Comparison of ENCODE assay signal across 1 cellular context in the genomic region with DNA sequence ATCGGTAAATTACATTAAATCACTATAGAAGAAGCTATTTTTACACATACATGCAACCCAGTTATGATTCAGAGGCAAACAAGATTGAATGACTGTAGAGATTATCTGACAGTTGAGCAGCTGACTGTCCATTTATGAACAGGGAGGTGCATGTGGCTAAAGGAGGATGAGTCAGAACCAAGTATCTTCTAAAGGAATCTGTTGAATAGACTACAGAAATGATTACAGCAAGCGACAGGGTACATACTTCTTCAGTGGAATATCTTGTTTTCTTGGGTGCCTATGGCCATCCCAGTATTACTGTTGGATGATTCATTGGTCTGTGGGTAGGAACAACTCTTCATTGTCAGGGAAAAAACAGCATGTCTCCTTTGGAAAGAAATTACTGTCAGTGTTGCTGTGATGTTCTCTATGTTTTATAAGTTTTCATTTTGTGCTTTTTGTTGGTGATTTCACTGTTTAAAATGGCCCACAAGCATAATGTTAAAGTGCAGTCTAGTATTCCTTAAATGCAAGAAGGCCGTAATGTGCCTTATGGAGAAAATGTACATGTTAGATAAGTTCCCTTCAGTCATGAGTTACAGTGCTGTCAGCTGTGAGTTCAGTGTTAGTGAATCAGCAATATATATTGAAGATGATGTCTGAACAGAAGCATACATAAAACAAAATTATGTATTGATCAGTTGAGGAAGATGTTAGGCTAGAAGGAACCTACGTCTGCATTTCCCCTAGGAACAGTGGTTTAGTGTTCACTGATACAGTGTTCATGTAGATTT.
TF ChIP-seq lines count a peak whose summit lies in the region.

No MANE protein-coding gene starts in this region.

TF ChIP-seq in K562, 482 proteins besides CTCF, POLR2A, EP300 and RAD21 (continued from another document and continues in another):
- TF ChIP-seq, protein P1, sequence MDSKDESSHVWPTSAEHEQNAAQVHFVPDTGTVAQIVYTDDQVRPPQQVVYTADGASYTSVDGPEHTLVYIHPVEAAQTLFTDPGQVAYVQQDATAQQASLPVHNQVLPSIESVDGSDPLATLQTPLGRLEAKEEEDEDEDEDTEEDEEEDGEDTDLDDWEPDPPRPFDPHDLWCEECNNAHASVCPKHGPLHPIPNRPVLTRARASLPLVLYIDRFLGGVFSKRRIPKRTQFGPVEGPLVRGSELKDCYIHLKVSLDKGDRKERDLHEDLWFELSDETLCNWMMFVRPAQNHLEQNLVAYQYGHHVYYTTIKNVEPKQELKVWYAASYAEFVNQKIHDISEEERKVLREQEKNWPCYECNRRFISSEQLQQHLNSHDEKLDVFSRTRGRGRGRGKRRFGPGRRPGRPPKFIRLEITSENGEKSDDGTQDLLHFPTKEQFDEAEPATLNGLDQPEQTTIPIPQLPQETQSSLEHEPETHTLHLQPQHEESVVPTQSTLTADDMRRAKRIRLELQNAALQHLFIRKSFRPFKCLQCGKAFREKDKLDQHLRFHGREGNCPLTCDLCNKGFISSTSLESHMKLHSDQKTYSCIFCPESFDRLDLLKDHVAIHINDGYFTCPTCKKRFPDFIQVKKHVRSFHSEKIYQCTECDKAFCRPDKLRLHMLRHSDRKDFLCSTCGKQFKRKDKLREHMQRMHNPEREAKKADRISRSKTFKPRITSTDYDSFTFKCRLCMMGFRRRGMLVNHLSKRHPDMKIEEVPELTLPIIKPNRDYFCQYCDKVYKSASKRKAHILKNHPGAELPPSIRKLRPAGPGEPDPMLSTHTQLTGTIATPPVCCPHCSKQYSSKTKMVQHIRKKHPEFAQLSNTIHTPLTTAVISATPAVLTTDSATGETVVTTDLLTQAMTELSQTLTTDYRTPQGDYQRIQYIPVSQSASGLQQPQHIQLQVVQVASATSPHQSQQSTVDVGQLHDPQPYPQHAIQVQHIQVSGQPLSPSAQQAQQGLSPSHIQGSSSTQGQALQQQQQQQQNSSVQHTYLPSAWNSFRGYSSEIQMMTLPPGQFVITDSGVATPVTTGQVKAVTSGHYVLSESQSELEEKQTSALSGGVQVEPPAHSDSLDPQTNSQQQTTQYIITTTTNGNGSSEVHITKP (IDR thresholded peaks at IDR 0.05; ENCODE audit: partially characterized antibody), result peak; percentile 9
- TF ChIP-seq, protein P2, sequence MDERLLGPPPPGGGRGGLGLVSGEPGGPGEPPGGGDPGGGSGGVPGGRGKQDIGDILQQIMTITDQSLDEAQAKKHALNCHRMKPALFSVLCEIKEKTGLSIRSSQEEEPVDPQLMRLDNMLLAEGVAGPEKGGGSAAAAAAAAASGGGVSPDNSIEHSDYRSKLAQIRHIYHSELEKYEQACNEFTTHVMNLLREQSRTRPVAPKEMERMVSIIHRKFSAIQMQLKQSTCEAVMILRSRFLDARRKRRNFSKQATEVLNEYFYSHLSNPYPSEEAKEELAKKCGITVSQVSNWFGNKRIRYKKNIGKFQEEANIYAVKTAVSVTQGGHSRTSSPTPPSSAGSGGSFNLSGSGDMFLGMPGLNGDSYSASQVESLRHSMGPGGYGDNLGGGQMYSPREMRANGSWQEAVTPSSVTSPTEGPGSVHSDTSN (CRISPR knock-in tag; IDR thresholded peaks at IDR 0.05; ENCODE audit: low read depth), result no peak
- TF ChIP-seq, protein P2 (tag; conservative IDR thresholded peaks at IDR 0.05; ENCODE audit: low read depth), result peak; percentile 60
- TF ChIP-seq FOXK2 (conservative IDR thresholded peaks at IDR 0.05 in 1 of 2, IDR thresholded peaks at IDR 0.05 in 1 of 2; ENCODE audit: low read depth in 2 of 2), result 0 out of 4 replicates have a peak, but pooled peaks of 1 of the 2 experiments have one; percentile 31
- peak; percentile 68 for TF ChIP-seq CTBP1 (IDR thresholded peaks at IDR 0.05; ENCODE audit: borderline replicate concordance)
- no peak for TF ChIP-seq CEBPG (CRISPR knock-in tag; IDR thresholded peaks at IDR 0.05)
- peak in 1 of 2 experiments; percentile 36; a peak in 1 of 4 replicates for TF ChIP-seq CEBPG (tag; conservative IDR thresholded peaks at IDR 0.05 in 1 of 2, IDR thresholded peaks at IDR 0.05 in 1 of 2)
- TF ChIP-seq, protein P3, sequence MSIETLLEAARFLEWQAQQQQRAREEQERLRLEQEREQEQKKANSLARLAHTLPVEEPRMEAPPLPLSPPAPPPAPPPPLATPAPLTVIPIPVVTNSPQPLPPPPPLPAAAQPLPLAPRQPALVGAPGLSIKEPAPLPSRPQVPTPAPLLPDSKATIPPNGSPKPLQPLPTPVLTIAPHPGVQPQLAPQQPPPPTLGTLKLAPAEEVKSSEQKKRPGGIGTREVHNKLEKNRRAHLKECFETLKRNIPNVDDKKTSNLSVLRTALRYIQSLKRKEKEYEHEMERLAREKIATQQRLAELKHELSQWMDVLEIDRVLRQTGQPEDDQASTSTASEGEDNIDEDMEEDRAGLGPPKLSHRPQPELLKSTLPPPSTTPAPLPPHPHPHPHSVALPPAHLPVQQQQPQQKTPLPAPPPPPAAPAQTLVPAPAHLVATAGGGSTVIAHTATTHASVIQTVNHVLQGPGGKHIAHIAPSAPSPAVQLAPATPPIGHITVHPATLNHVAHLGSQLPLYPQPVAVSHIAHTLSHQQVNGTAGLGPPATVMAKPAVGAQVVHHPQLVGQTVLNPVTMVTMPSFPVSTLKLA (conservative IDR thresholded peaks at IDR 0.05), result peak; percentile 47 to 77; a peak in 3 of 4 replicates
- TF ChIP-seq, protein P4, sequence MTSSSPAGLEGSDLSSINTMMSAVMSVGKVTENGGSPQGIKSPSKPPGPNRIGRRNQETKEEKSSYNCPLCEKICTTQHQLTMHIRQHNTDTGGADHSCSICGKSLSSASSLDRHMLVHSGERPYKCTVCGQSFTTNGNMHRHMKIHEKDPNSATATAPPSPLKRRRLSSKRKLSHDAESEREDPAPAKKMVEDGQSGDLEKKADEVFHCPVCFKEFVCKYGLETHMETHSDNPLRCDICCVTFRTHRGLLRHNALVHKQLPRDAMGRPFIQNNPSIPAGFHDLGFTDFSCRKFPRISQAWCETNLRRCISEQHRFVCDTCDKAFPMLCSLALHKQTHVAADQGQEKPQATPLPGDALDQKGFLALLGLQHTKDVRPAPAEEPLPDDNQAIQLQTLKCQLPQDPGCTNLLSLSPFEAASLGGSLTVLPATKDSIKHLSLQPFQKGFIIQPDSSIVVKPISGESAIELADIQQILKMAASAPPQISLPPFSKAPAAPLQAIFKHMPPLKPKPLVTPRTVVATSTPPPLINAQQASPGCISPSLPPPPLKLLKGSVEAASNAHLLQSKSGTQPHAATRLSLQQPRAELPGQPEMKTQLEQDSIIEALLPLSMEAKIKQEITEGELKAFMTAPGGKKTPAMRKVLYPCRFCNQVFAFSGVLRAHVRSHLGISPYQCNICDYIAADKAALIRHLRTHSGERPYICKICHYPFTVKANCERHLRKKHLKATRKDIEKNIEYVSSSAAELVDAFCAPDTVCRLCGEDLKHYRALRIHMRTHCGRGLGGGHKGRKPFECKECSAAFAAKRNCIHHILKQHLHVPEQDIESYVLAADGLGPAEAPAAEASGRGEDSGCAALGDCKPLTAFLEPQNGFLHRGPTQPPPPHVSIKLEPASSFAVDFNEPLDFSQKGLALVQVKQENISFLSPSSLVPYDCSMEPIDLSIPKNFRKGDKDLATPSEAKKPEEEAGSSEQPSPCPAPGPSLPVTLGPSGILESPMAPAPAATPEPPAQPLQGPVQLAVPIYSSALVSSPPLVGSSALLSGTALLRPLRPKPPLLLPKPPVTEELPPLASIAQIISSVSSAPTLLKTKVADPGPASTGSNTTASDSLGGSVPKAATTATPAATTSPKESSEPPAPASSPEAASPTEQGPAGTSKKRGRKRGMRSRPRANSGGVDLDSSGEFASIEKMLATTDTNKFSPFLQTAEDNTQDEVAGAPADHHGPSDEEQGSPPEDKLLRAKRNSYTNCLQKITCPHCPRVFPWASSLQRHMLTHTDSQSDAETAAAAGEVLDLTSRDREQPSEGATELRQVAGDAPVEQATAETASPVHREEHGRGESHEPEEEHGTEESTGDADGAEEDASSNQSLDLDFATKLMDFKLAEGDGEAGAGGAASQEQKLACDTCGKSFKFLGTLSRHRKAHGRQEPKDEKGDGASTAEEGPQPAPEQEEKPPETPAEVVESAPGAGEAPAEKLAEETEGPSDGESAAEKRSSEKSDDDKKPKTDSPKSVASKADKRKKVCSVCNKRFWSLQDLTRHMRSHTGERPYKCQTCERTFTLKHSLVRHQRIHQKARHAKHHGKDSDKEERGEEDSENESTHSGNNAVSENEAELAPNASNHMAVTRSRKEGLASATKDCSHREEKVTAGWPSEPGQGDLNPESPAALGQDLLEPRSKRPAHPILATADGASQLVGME (CRISPR knock-in tag; IDR thresholded peaks at IDR 0.05), result no peak
- TF ChIP-seq MTA3 (IDR thresholded peaks at IDR 0.05; ENCODE audit: borderline replicate concordance), result peak; percentile 54; the same call in 1 of the 2 replicates
- no peak for TF ChIP-seq ARID2 (IDR thresholded peaks at IDR 0.05)
- TF ChIP-seq JUN (IDR thresholded peaks at IDR 0.05; ENCODE audit: borderline replicate concordance, low read depth, low read length), result peak; percentile 80
- TF ChIP-seq JUN (CRISPR knock-in tag; IDR thresholded peaks at IDR 0.05; ENCODE audit: borderline replicate concordance), result no peak
- peak; percentile 4; the same call in 1 of the 2 replicates for TF ChIP-seq BHLHE40 (IDR thresholded peaks at IDR 0.05; ENCODE audit: low read length)
- peak; percentile 73 for TF ChIP-seq MEIS2 (IDR thresholded peaks at IDR 0.05; ENCODE audit: partially characterized antibody)
- TF ChIP-seq FOS (IDR thresholded peaks at IDR 0.05; ENCODE audit: extremely low read depth, insufficient read length), result peak; percentile 50
- TF ChIP-seq MECOM (CRISPR knock-in tag; IDR thresholded peaks at IDR 0.05), result peak; percentile 17; the same call in 1 of the 2 replicates
- TF ChIP-seq SOX6 (IDR thresholded peaks at IDR 0.05), result peak; percentile 44
- TF ChIP-seq, protein P5, sequence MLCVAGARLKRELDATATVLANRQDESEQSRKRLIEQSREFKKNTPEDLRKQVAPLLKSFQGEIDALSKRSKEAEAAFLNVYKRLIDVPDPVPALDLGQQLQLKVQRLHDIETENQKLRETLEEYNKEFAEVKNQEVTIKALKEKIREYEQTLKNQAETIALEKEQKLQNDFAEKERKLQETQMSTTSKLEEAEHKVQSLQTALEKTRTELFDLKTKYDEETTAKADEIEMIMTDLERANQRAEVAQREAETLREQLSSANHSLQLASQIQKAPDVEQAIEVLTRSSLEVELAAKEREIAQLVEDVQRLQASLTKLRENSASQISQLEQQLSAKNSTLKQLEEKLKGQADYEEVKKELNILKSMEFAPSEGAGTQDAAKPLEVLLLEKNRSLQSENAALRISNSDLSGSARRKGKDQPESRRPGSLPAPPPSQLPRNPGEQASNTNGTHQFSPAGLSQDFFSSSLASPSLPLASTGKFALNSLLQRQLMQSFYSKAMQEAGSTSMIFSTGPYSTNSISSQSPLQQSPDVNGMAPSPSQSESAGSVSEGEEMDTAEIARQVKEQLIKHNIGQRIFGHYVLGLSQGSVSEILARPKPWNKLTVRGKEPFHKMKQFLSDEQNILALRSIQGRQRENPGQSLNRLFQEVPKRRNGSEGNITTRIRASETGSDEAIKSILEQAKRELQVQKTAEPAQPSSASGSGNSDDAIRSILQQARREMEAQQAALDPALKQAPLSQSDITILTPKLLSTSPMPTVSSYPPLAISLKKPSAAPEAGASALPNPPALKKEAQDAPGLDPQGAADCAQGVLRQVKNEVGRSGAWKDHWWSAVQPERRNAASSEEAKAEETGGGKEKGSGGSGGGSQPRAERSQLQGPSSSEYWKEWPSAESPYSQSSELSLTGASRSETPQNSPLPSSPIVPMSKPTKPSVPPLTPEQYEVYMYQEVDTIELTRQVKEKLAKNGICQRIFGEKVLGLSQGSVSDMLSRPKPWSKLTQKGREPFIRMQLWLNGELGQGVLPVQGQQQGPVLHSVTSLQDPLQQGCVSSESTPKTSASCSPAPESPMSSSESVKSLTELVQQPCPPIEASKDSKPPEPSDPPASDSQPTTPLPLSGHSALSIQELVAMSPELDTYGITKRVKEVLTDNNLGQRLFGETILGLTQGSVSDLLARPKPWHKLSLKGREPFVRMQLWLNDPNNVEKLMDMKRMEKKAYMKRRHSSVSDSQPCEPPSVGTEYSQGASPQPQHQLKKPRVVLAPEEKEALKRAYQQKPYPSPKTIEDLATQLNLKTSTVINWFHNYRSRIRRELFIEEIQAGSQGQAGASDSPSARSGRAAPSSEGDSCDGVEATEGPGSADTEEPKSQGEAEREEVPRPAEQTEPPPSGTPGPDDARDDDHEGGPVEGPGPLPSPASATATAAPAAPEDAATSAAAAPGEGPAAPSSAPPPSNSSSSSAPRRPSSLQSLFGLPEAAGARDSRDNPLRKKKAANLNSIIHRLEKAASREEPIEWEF (CRISPR knock-in tag; IDR thresholded peaks at IDR 0.05), result 0 out of 2 replicates have a peak, but pooled peaks have one; percentile 41
- TF ChIP-seq FOSL1 (tag; conservative IDR thresholded peaks at IDR 0.05), result peak; percentile 99
- TF ChIP-seq DACH1 (IDR thresholded peaks at IDR 0.05; ENCODE audit: partially characterized antibody), result peak; percentile 83
- TF ChIP-seq ZNF586 (CRISPR knock-in tag; conservative IDR thresholded peaks at IDR 0.05), result no peak
- 0 out of 2 replicates have a peak, but pooled peaks have one; percentile 39 for TF ChIP-seq MEF2D (tag; conservative IDR thresholded peaks at IDR 0.05; ENCODE audit: low read depth)
- TF ChIP-seq FOXA3 (CRISPR knock-in tag; conservative IDR thresholded peaks at IDR 0.05 in 1 of 2, IDR thresholded peaks at IDR 0.05 in 1 of 2), result no peak
- peak; percentile 24; the same call in 1 of the 2 replicates for TF ChIP-seq ZNF24 (IDR thresholded peaks at IDR 0.05)
- peak; percentile 47; the same call in 1 of the 2 replicates for TF ChIP-seq C11orf30 (IDR thresholded peaks at IDR 0.05; ENCODE audit: low read depth)
- 0 out of 2 replicates have a peak, but pooled peaks have one; percentile 19 for TF ChIP-seq EHMT2 (IDR thresholded peaks at IDR 0.05)
- TF ChIP-seq, protein P6, sequence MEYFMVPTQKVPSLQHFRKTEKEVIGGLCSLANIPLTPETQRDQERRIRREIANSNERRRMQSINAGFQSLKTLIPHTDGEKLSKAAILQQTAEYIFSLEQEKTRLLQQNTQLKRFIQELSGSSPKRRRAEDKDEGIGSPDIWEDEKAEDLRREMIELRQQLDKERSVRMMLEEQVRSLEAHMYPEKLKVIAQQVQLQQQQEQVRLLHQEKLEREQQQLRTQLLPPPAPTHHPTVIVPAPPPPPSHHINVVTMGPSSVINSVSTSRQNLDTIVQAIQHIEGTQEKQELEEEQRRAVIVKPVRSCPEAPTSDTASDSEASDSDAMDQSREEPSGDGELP (CRISPR knock-in tag; IDR thresholded peaks at IDR 0.05; ENCODE audit: borderline replicate concordance), result peak; percentile 86
- TF ChIP-seq FOXP1 (CRISPR knock-in tag; IDR thresholded peaks at IDR 0.05), result no peak
- peak in 1 of 2 experiments; percentile 81; a peak in 2 of 4 replicates for TF ChIP-seq HDAC1 (IDR thresholded peaks at IDR 0.05)
- TF ChIP-seq POLR2AphosphoS5 (IDR thresholded peaks at IDR 0.05; ENCODE audit: control insufficient read depth, insufficient read depth, low read depth, low read length), result no peak
- peak; percentile 56 for TF ChIP-seq TAF9B (IDR thresholded peaks at IDR 0.05; ENCODE audit: partially characterized antibody)
- TF ChIP-seq PHF21A (IDR thresholded peaks at IDR 0.05; ENCODE audit: borderline replicate concordance, low read depth), result no peak
- TF ChIP-seq ZEB2 (IDR thresholded peaks at IDR 0.05), result no peak
